In genomic region chr13:114320065-114320464, GRCh38 we compare ENCODE assay signal across 15 cellular contexts. TPM values are rescaled to one million over a fixed set of nuclear protein-coding genes. Genes with fewer than 3 reads are reported as not detected.
DNase-seq lines count a peak whose midpoint lies in the region; ATAC-seq, FAIRE-seq and TF ChIP-seq lines count a peak whose summit lies in the region.
"Had no signal": no experiment of that assay in that cellular context is flagged by ENCODE, and none has a peak within 500 bp of the region (broad histone marks: within the 10 kb centered on the region; RNA-seq: fewer than 3 reads in every experiment).

No MANE protein-coding gene starts in this region.

- H3K27ac Mint-ChIP-seq in immature natural killer cell = peak overlapping the region in 4 of 6 donors; percentile 6 to 56 (median 30)
- no peak overlapping the region for H3K27ac Mint-ChIP-seq in endodermal cell

- peaks cover 2% of the 10 kb centered on the region; the same call in 1 of the 2 replicates for H4K20me1 ChIP-seq in GM12878 (ENCODE audit: control insufficient read depth, insufficient read depth)

- TF ChIP-seq POLR2A in GM12878 (IDR thresholded peaks at IDR 0.05; ENCODE audit: low read depth, low read length) = no peak

- ATAC-seq in GM12878 (peak; percentile 19), GM19324 (IDR thresholded peaks at IDR 0.05; ENCODE audit: low FRiP score, unreplicated experiment) (no peak)
- ATAC-seq: activated CD4-positive, CD25-positive, alpha-beta regulatory T cell treated with anti-CD3 and anti-CD28 coated beads, Interleukin-2, amount 50 U/mL, for 24 hours; esophagus mucosa had no signal

- no peak for TF ChIP-seq EP300 in GM12878 (IDR thresholded peaks at IDR 0.05; ENCODE audit: borderline replicate concordance in 1 of 2, control insufficient read depth in 1 of 2, low read depth in 2 of 2, low read length in 2 of 2)

- H3K4me1 Mint-ChIP-seq in immature natural killer cell (peaks cover 24 to 29% of the 10 kb centered on the region in 2 donors), endodermal cell (peaks cover 10% of the 10 kb centered on the region)

- FAIRE-seq in GM12878 (lab: Jason Lieb, UNC) (no peak), kidney (lab: Jason Lieb, UNC) (no peak)

- intact Hi-C loops in GM12878 (cut with micrococcal nuclease; ENCODE audit: unreplicated experiment) = no loop called here
- intact Hi-C loops in kidney (cut with DNase I) = no loop called here

- DNase-seq in AG10803 (ENCODE audit: low read depth) (no peak), HUDEP-2 (lab: John Stamatoyannopoulos, UW; ENCODE audit: unreplicated experiment in 76 of 76) (peak in 65 of 76 experiments; percentile 3 to 78 (median 38)), GM12878 (ENCODE audit: low read depth, low spot score) (no peak), immature natural killer cell (no peak), pons (ENCODE audit: low spot score) (no peak), endodermal cell (no peak), kidney (no peak)
- DNase-seq: activated effector memory CD4-positive, alpha-beta T cell treated with anti-CD3 and anti-CD28 coated beads, Interleukin-2, amount 50 U/mL, for 16 hours; BE2C; midbrain; NCI-H1048 had no signal

- H3K9me3 ChIP-seq in GM12878 (replicated peaks; ENCODE audit: control insufficient read depth, insufficient read depth, low read length) = no peaks in the 10 kb centered on the region
- H3K9me3 ChIP-seq in endodermal cell (ENCODE audit: control insufficient read depth, low read length) = no peaks in the 10 kb centered on the region
- H3K9me3 ChIP-seq in kidney (ENCODE audit: control insufficient read depth in 1 of 2, low read length in 2 of 2) = no peaks in the 10 kb centered on the region
- H3K9me3 ChIP-seq: BE2C, prostate gland had no signal

- peaks cover 59% of the 10 kb centered on the region for H3K79me2 ChIP-seq in GM12878 (ENCODE audit: control insufficient read depth, insufficient read depth, low read length)

- H3K9me3 Mint-ChIP-seq in immature natural killer cell (no peaks in the 10 kb centered on the region), endodermal cell (no peaks in the 10 kb centered on the region)

- H3K36me3 ChIP-seq in GM12878 (ENCODE audit: control insufficient read depth in 2 of 2, insufficient read depth in 2 of 2, low read length in 1 of 2) (peaks cover 12 to 21% of the 10 kb centered on the region in 2 experiments), endodermal cell (ENCODE audit: control insufficient read depth, insufficient read depth, low read length) (peaks cover 49% of the 10 kb centered on the region), kidney (ENCODE audit: control insufficient read depth in 1 of 2, insufficient read depth in 2 of 2, low read length in 2 of 2) (peaks cover 9 to 20% of the 10 kb centered on the region in 2 donors)

- H3K4me1 ChIP-seq in GM12878 (ENCODE audit: control insufficient read depth, insufficient read depth, low read length) (no peaks in the 10 kb centered on the region), endodermal cell (ENCODE audit: control insufficient read depth, insufficient read depth, low read length) (no peaks in the 10 kb centered on the region), kidney (ENCODE audit: control insufficient read depth in 1 of 2, insufficient read depth in 1 of 2, low read depth in 1 of 2, low read length in 2 of 2) (peaks cover 4 to 12% of the 10 kb centered on the region in 2 donors)
- H3K4me1 ChIP-seq: BE2C had no signal

- no peak for TF ChIP-seq RAD21 in GM12878 (IDR thresholded peaks at IDR 0.05; ENCODE audit: insufficient read depth, low read depth, low read length)

- H3K36me3 Mint-ChIP-seq in immature natural killer cell (peaks cover 14 to 35% (median 19%) of the 10 kb centered on the region in 3 donors), endodermal cell (ENCODE audit: low read depth) (peaks cover 56% of the 10 kb centered on the region)

- CTCF ChIA-PET in GM12878 (lab: Yijun Ruan, JAX) = interaction anchor here (1.0 kb wide), 1 partner anchor 13 kb away, joined by 4 read pairs; no protein-coding TSS in a partner anchor

- POLR2A ChIA-PET in GM12878 (lab: Charles Lee) = interaction anchor here (2.3 to 3.5 kb wide), 2 partner anchors 14 to 38 kb away, joined by 9 to 19 read pairs; partner anchors contain the start of gene UPF3A

- peak overlapping the region; percentile 25; the same call in 1 of the 2 replicates for H3K4me2 ChIP-seq in GM12878 (ENCODE audit: control insufficient read depth, insufficient read depth)

- no peak overlapping the region for H3K9ac ChIP-seq in GM12878 (ENCODE audit: control insufficient read depth, insufficient read depth, low read length)
- H3K9ac ChIP-seq in endodermal cell (ENCODE audit: extremely low read depth, low read length, poor library complexity, severe bottlenecking) = no peak overlapping the region
- no peak overlapping the region for H3K9ac ChIP-seq in kidney (ENCODE audit: low read length in 2 of 2)

- no peak overlapping the region for H3K4me3 Mint-ChIP-seq in immature natural killer cell
- no peak overlapping the region for H3K4me3 Mint-ChIP-seq in endodermal cell

- H3K27me3 Mint-ChIP-seq in immature natural killer cell (ENCODE audit: low read depth in 3 of 3) (peaks cover 0 to 2% (median 0%) of the 10 kb centered on the region in 3 donors), endodermal cell (ENCODE audit: insufficient read depth) (no peaks in the 10 kb centered on the region)

- RAD21 ChIA-PET in GM12878 (lab: Charles Lee; ENCODE audit: unreplicated experiment) = interaction anchor here (0.8 to 1.3 kb wide), 2 partner anchors 26 to 84 kb away, joined by 3 to 4 read pairs; no protein-coding TSS in a partner anchor

- no peak overlapping the region for H2AFZ ChIP-seq in GM12878 (ENCODE audit: control insufficient read depth, low read depth, low read length)

- in situ Hi-C loops in GM12878 (cut with MboI) = no loop called here

- BruUV-seq in GM12878 (replicated peaks; lab: Mats Ljungman, UMichigan) = no TSS peak

- H3K27me3 ChIP-seq in GM12878 (replicated peaks in 1 of 2; ENCODE audit: control insufficient read depth in 2 of 2, insufficient read depth in 2 of 2, low read length in 1 of 2) (no peaks in the 10 kb centered on the region), endodermal cell (ENCODE audit: control insufficient read depth, insufficient read depth, low read length, poor library complexity, severe bottlenecking) (no peaks in the 10 kb centered on the region)
- H3K27me3 ChIP-seq: BE2C had no signal

- H3K27ac ChIP-seq in GM12878 (ENCODE audit: control insufficient read depth, insufficient read depth) (no peak overlapping the region), endodermal cell (ENCODE audit: low read depth, low read length) (no peak overlapping the region), kidney (ENCODE audit: low read depth in 2 of 2, low read length in 2 of 2) (no peak overlapping the region)
- H3K27ac ChIP-seq: prostate gland had no signal

- SMC1A ChIA-PET in GM12878 (lab: Charles Lee; ENCODE audit: uncharacterized antibody, unreplicated experiment) = interaction anchor here (0.9 to 5.2 kb wide), 3 partner anchors 9 to 39 kb away, joined by 3 to 43 read pairs (median 3); partner anchors contain the start of gene UPF3A

- TF ChIP-seq CTCF in AG10803 (conservative IDR thresholded peaks at IDR 0.05; ENCODE audit: low read length) (no peak), GM12878 (IDR thresholded peaks at IDR 0.05 in 2 of 3, conservative IDR thresholded peaks at IDR 0.05 in 1 of 3; ENCODE audit: control insufficient read depth in 2 of 3, extremely low read depth in 1 of 3, insufficient read depth in 1 of 3, low read depth in 3 of 3, low read length in 3 of 3) (no peak), endodermal cell (conservative IDR thresholded peaks at IDR 0.05) (no peak), kidney (IDR thresholded peaks at IDR 0.05; ENCODE audit: borderline replicate concordance, extremely low read depth, insufficient read depth) (no peak)

- H3K4me3 ChIP-seq in AG10803 (ENCODE audit: low read length) (peak overlapping the region; percentile 8; the same call in 1 of the 2 replicates), GM12878 (no peak overlapping the region), endodermal cell (ENCODE audit: low read length) (no peak overlapping the region), kidney (ENCODE audit: low read length in 2 of 2) (no peak overlapping the region)
- H3K4me3 ChIP-seq: prostate gland had no signal

RNA-seq across cellular contexts. Expression of gene CHAMP1, which starts 5.8 kb away (rescaled TPM):
- total RNA-seq in GM12878 (2013; cell fraction: nucleolus; rRNA removed) = 24.6 and 27.5 TPM in 2 replicates
- total RNA-seq in GM12878 (2014; rRNA removed) = 18.1 and 18.5 TPM in 2 replicates
- 15.7 and 15.8 TPM in 2 replicates for total RNA-seq in GM12878 (2014; rRNA removed; fragmentation: Illumina TruSeq; extraction: Trizol)
- total RNA-seq in GM12878 (2021) = 48.1 and 52.0 TPM in 2 replicates
- polyA plus RNA-seq in GM12878 (2011; ENCODE audit: low read depth) = 13.3 TPM
- polyA plus RNA-seq in GM12878 (2011; rRNA removed) = 16.0 and 20.2 TPM in 2 replicates
- polyA plus RNA-seq in GM12878 (2011; cell fraction: cytosol; rRNA removed) = 21.0 and 31.3 TPM in 2 replicates
- polyA plus RNA-seq in GM12878 (2011; cell fraction: nucleus; rRNA removed) = 36.9 and 45.2 TPM in 2 replicates
- polyA plus RNA-seq in GM12878 (2012) = 20.1 and 25.3 TPM in 2 replicates
- 54.8 and 57.8 TPM in 2 replicates for polyA plus RNA-seq in GM12878 (2014; fragmentation: Illumina TruSeq; extraction: Trizol)
- polyA plus RNA-seq in GM12878 (2014; fragmentation: Nextera tagmentation; extraction: Ambion mirVana) = 1 to 10 TPM; 1.1 to 2.8 TPM
- 27.3 and 27.5 TPM in 2 replicates for polyA plus RNA-seq in GM12878 (2014; rRNA removed)
- 10 to 100 TPM; 39.6 to 39.8 TPM for polyA plus RNA-seq in GM12878 (2016; fragmentation: Nextera tagmentation; extraction: Ambion mirVana)
- polyA minus RNA-seq in GM12878 (2011; rRNA and poly(A)+ RNA removed) = 11.8 and 13.0 TPM in 2 replicates
- 11.5 and 14.7 TPM in 2 replicates for polyA minus RNA-seq in GM12878 (2011; cell fraction: cytosol; rRNA and poly(A)+ RNA removed)
- 15.4 and 28.5 TPM in 2 replicates for polyA minus RNA-seq in GM12878 (2011; cell fraction: nucleus; rRNA and poly(A)+ RNA removed)
- 10 to 100 TPM in 1 of 3 donors, 1 to 10 TPM in 2; 1.8 to 10.2 (median 5.0) TPM for polyA plus RNA-seq in immature natural killer cell
- 10 to 100 TPM; 34.6 to 36.1 TPM for total RNA-seq in endodermal cell
- polyA plus RNA-seq in endodermal cell (2013, experiment 1 of 2) = 50.6 TPM
- polyA plus RNA-seq in endodermal cell (2013, experiment 2 of 2) = 47.8 TPM
- 23.3 TPM for total RNA-seq in kidney
- 5.8 TPM for polyA plus RNA-seq in kidney (ENCODE audit: insufficient read depth, low read depth, low replicate concordance)

RNA-seq across cellular contexts. Expression of gene UPF3A, which starts 38.7 kb away (rescaled TPM):
- total RNA-seq in GM12878 (2013; cell fraction: nucleolus; rRNA removed) = 73.1 and 73.8 TPM in 2 replicates
- total RNA-seq in GM12878 (2014; rRNA removed) = 35.1 and 38.2 TPM in 2 replicates
- total RNA-seq in GM12878 (2014; rRNA removed; fragmentation: Illumina TruSeq; extraction: Trizol) = 43.5 TPM in 2 replicates
- 40.0 and 42.6 TPM in 2 replicates for total RNA-seq in GM12878 (2021)
- 36.7 TPM for polyA plus RNA-seq in GM12878 (2011; ENCODE audit: low read depth)
- polyA plus RNA-seq in GM12878 (2011; rRNA removed) = 43.1 and 56.7 TPM in 2 replicates
- 26.0 and 30.5 TPM in 2 replicates for polyA plus RNA-seq in GM12878 (2011; cell fraction: cytosol; rRNA removed)
- 50.5 and 71.9 TPM in 2 replicates for polyA plus RNA-seq in GM12878 (2011; cell fraction: nucleus; rRNA removed)
- polyA plus RNA-seq in GM12878 (2012) = 43.3 and 48.8 TPM in 2 replicates
- 61.5 and 66.9 TPM in 2 replicates for polyA plus RNA-seq in GM12878 (2014; fragmentation: Illumina TruSeq; extraction: Trizol)
- 10 to 100 TPM; 18.6 to 34.4 TPM for polyA plus RNA-seq in GM12878 (2014; fragmentation: Nextera tagmentation; extraction: Ambion mirVana)
- 47.7 and 58.6 TPM in 2 replicates for polyA plus RNA-seq in GM12878 (2014; rRNA removed)
- 10 to 100 TPM; 46.4 to 51.8 TPM for polyA plus RNA-seq in GM12878 (2016; fragmentation: Nextera tagmentation; extraction: Ambion mirVana)
- 12.1 and 12.2 TPM in 2 replicates for polyA minus RNA-seq in GM12878 (2011; rRNA and poly(A)+ RNA removed)
- polyA minus RNA-seq in GM12878 (2011; cell fraction: cytosol; rRNA and poly(A)+ RNA removed) = 6.5 TPM in 2 replicates
- 15.5 and 27.9 TPM in 2 replicates for polyA minus RNA-seq in GM12878 (2011; cell fraction: nucleus; rRNA and poly(A)+ RNA removed)
- polyA plus RNA-seq in immature natural killer cell = 10 to 100 TPM in 2 of 3 donors, 1 to 10 TPM in 1; 8.9 to 35.5 (median 23.9) TPM
- 10 to 100 TPM; 56.5 to 81.2 TPM for total RNA-seq in endodermal cell
- 74.4 TPM for polyA plus RNA-seq in endodermal cell (2013, experiment 1 of 2)
- polyA plus RNA-seq in endodermal cell (2013, experiment 2 of 2) = 78.5 TPM
- 41.7 TPM for total RNA-seq in kidney
- 34.5 TPM for polyA plus RNA-seq in kidney (ENCODE audit: insufficient read depth, low read depth, low replicate concordance)

Comparison
In these comparisons a context has a peak if more than half of its experiments do, and no peak if none do; other contexts are left out.
1. DNase-seq: peak in HUDEP-2 (65 of 76); none in AG10803 (single experiment), GM12878 (single experiment), immature natural killer cell (0 of 3), pons (single experiment), endodermal cell (single experiment) and kidney (single experiment).